ENCODE assay signal across 14 cellular contexts in genomic region chr10:93762979-93763391, GRCh38. TPM values are rescaled to one million over a fixed set of nuclear protein-coding genes. Genes with fewer than 3 reads are reported as not detected.
DNase-seq lines count a peak whose midpoint lies in the region; ATAC-seq and TF ChIP-seq lines count a peak whose summit lies in the region.
"Had no signal": no experiment of that assay in that cellular context is flagged by ENCODE, and none has a peak within 500 bp of the region (broad histone marks: within the 10 kb centered on the region; RNA-seq: fewer than 3 reads in every experiment).

No MANE protein-coding gene starts in this region.

- H3K4me1 Mint-ChIP-seq in neural crest cell: peaks cover 58% of the 10 kb centered on the region

- TF ChIP-seq CTCF in neural crest cell (conservative IDR thresholded peaks at IDR 0.05) (no peak), coronary artery (IDR thresholded peaks at IDR 0.05) (no peak)

- H3K4me3 ChIP-seq in coronary artery: no peak overlapping the region
- H3K4me3 ChIP-seq: cardiac muscle cell, esophagus muscularis mucosa had no signal

- H3K36me3 Mint-ChIP-seq in neural crest cell (ENCODE audit: low read depth): peaks cover 3% of the 10 kb centered on the region
- H3K36me3 Mint-ChIP-seq: CD4-positive, CD25-positive, alpha-beta regulatory T cell had no signal

- peaks cover 10% of the 10 kb centered on the region for H3K27me3 Mint-ChIP-seq in neural crest cell (ENCODE audit: low read depth)

- DNase-seq in RPMI8226: peak; percentile 5
- DNase-seq in neural crest cell (ENCODE audit: low read depth, low spot score): no peak
- no peak for DNase-seq in KG1 (lab: John Stamatoyannopoulos, UW)
- DNase-seq in UCSD-AML1 (lab: John Stamatoyannopoulos, UW; ENCODE audit: unreplicated experiment): no peak
- DNase-seq in coronary artery (ENCODE audit: low spot score): no peak
- no peak for DNase-seq in GM19238 (ENCODE audit: insufficient read length, low spot score)
- DNase-seq: CD4-positive, CD25-positive, alpha-beta regulatory T cell; GF-D8; NCI-H526 treated with DMSO at 0.1 percent for 48 hours; T-helper 1 cell had no signal

- no peak overlapping the region for H3K27ac ChIP-seq in coronary artery
- H3K27ac ChIP-seq: cardiac muscle cell, esophagus muscularis mucosa had no signal

- no peaks in the 10 kb centered on the region for H3K9me3 Mint-ChIP-seq in neural crest cell
- H3K9me3 Mint-ChIP-seq: CD4-positive, CD25-positive, alpha-beta regulatory T cell had no signal

- peak overlapping the region; percentile 7 for H3K27ac Mint-ChIP-seq in neural crest cell (ENCODE audit: unreplicated experiment)
- H3K27ac Mint-ChIP-seq: CD4-positive, CD25-positive, alpha-beta regulatory T cell had no signal

- H3K4me3 Mint-ChIP-seq in neural crest cell: peak overlapping the region; percentile 1
- H3K4me3 Mint-ChIP-seq: CD4-positive, CD25-positive, alpha-beta regulatory T cell had no signal

- ATAC-seq in GM18519 (IDR thresholded peaks at IDR 0.05; ENCODE audit: low FRiP score, unreplicated experiment) (peak; percentile 53), HG02798 (IDR thresholded peaks at IDR 0.05; ENCODE audit: poor library complexity, unreplicated experiment) (peak; percentile 76)

RNA-seq across cellular contexts. Expression of gene LGI1, which starts 5.2 kb away (rescaled TPM):
- 22.6 and 23.6 TPM in 2 replicates for total RNA-seq in neural crest cell
- total RNA-seq: cardiac muscle cell; CD4-positive, CD25-positive, alpha-beta regulatory T cell had no signal
